In the genomic region with DNA sequence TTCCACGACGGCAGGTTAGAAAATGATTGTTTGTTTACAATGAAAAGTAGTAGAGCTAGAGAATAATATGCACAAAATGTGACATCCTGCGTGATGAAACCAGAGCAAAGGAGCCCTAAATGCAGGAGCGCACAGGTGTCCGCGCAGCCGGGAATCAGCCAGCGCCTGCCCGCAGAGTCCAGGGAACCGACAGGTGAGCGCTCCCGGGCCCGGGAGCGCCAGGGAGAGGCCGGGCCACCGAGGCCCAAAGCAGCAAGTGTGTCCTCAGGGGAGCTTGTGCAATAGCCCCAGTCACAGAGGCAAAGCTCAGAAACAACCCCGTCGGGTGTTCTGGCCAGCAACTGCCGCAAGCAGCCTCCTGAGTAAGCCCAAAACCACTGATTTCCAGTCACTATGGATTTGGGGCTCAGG, we compare ENCODE assay signal across 8 cellular contexts. TPM values are rescaled to one million over a fixed set of nuclear protein-coding genes. Genes with fewer than 3 reads are reported as not detected.
DNase-seq lines count a peak whose midpoint lies in the region; TF ChIP-seq lines count a peak whose summit lies in the region.

No MANE protein-coding gene starts in this region.

- peaks cover 11% of the 10 kb centered on the region for H3K4me1 ChIP-seq in ovary (ENCODE audit: insufficient read depth)

- peaks cover 5% of the 10 kb centered on the region for H3K36me3 Mint-ChIP-seq in endothelial cell (ENCODE audit: low read depth, unreplicated experiment)

- no peak for TF ChIP-seq POLR2A in ovary (IDR thresholded peaks at IDR 0.05)

- peak overlapping the region; percentile 77 to 80 for H3K27ac ChIP-seq in ovary

- no peak for TF ChIP-seq EP300 in ovary (IDR thresholded peaks at IDR 0.05)

- peaks cover 5% of the 10 kb centered on the region for H3K4me1 Mint-ChIP-seq in endothelial cell (ENCODE audit: unreplicated experiment)

- H3K27me3 Mint-ChIP-seq in endothelial cell (ENCODE audit: unreplicated experiment) = peaks cover 5% of the 10 kb centered on the region

- peak overlapping the region; percentile 78 for H3K4me3 ChIP-seq in ovary

- H3K27ac Mint-ChIP-seq in endothelial cell (ENCODE audit: unreplicated experiment) = peak overlapping the region; percentile 24

- no peaks in the 10 kb centered on the region for H3K9me3 Mint-ChIP-seq in endothelial cell (ENCODE audit: unreplicated experiment)

- TF ChIP-seq CTCF in endothelial cell (IDR thresholded peaks at IDR 0.05; ENCODE audit: unreplicated experiment) (no peak), ovary (IDR thresholded peaks at IDR 0.05) (no peak)

- intact Hi-C loops in ovary (cut with DNase I) = no loop called here

- no peaks in the 10 kb centered on the region for H3K27me3 ChIP-seq in ovary

- 25 to 26% (median 26%) methylated on average over 19 of the region's 19 CpGs for WGBS in ovary, 3 donors

- H3K9me3 ChIP-seq in ovary = no peaks in the 10 kb centered on the region

- no peaks in the 10 kb centered on the region for H3K36me3 ChIP-seq in ovary

- peak overlapping the region; percentile 86 for H3K4me3 Mint-ChIP-seq in endothelial cell (ENCODE audit: unreplicated experiment)

- DNase-seq in ELF-1 (ENCODE audit: low read depth, low spot score) (peak; percentile 54), NCI-H69 (lab: John Stamatoyannopoulos, UW) (peak; percentile 44), endothelial cell (ENCODE audit: low spot score) (no peak), ovary (no peak), OCI-M2 (lab: John Stamatoyannopoulos, UW; ENCODE audit: unreplicated experiment) (no peak), activated gamma-delta T cell (lab: John Stamatoyannopoulos, UW) (no peak), NCI-H82 (lab: John Stamatoyannopoulos, UW) (no peak)
- no peak for DNase-seq in activated effector memory CD4-positive, alpha-beta T cell treated with anti-CD3 and anti-CD28 coated beads, Interleukin-2, amount 50 U/mL, for 16 hours

RNA-seq across cellular contexts. Expression of a gene that starts 0.8 kb away (rescaled TPM):
- total RNA-seq in endothelial cell (ENCODE audit: unreplicated experiment) (33.9 TPM), ovary (10 to 100 TPM; 10.1 to 17.7 (median 13.4) TPM)
- 10 to 100 TPM in 1 of 2 donors, 1 to 10 TPM in 1; 3.2 to 11.5 TPM for polyA plus RNA-seq in ovary

RNA-seq across cellular contexts. Expression of a gene that starts 10.4 kb away (rescaled TPM):
- total RNA-seq in endothelial cell (ENCODE audit: unreplicated experiment) = 138 TPM
- total RNA-seq in ovary = 10 to 100 TPM; 16.5 to 33.2 (median 27.3) TPM
- polyA plus RNA-seq in ovary = 10 to 100 TPM in 1 of 2 donors, 1 to 10 TPM in 1; 8.5 to 23.4 TPM

RNA-seq across cellular contexts. Expression of a gene that starts 23.1 kb away (rescaled TPM):
- total RNA-seq in endothelial cell (ENCODE audit: unreplicated experiment) (35.4 TPM), ovary (10 to 100 TPM; 39.9 to 46.5 (median 42.7) TPM)
- 10 to 100 TPM; 43.4 to 55.0 TPM for polyA plus RNA-seq in ovary

RNA-seq across cellular contexts. Expression of a gene that starts 23.9 kb away (rescaled TPM):
- total RNA-seq in endothelial cell (ENCODE audit: unreplicated experiment) (30.0 TPM), ovary (10 to 100 TPM; 14.3 to 31.7 (median 25.2) TPM)
- polyA plus RNA-seq in ovary = 10 to 100 TPM; 28.7 to 41.4 TPM

RNA-seq across cellular contexts. Expression of a gene that starts 58.1 kb away (rescaled TPM):
- total RNA-seq in endothelial cell (ENCODE audit: unreplicated experiment) = 54.4 TPM
- 10 to 100 TPM; 17.8 to 38.0 (median 27.3) TPM for total RNA-seq in ovary
- 10 to 100 TPM; 13.0 to 29.8 TPM for polyA plus RNA-seq in ovary

Comparison
In these comparisons a context has a peak if more than half of its experiments do, and no peak if none do; other contexts are left out.
1. DNase-seq: peak in ELF-1 (single experiment) and NCI-H69 (single experiment); none in endothelial cell (single experiment), ovary (0 of 5), OCI-M2 (single experiment), activated gamma-delta T cell (single experiment), NCI-H82 (single experiment) and activated effector memory CD4-positive, alpha-beta T cell treated with anti-CD3 and anti-CD28 coated beads, Interleukin-2, amount 50 U/mL, for 16 hours (single experiment).